8 cellular contexts compared by ENCODE assay signal in the genomic region with DNA sequence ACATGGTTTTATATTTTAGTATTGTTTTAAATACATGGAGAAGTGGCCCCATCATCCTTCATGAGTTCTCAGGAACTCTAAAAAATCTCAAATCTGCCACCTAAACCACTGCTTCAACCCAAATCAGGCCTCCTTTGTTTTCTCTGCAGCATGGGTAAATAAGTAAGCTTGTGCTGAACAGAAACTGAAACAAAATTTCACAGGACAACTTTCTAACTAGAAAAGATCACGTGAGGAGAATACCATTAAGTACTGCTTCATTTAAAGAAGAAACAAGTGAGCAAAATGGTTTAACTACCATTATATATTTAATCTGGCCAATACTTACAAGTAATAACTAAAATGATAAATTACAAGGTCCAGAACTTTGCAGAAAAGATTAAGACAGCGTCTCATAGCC. TPM values are rescaled to one million over a fixed set of nuclear protein-coding genes. Genes with fewer than 3 reads are reported as not detected.
DNase-seq lines count a peak whose midpoint lies in the region; ATAC-seq, FAIRE-seq and TF ChIP-seq lines count a peak whose summit lies in the region.

No MANE protein-coding gene starts in this region.

- peak overlapping the region; percentile 93 for H3K27ac Mint-ChIP-seq in stimulated activated effector memory CD8-positive, alpha-beta T cell treated with anti-CD3 and anti-CD28 coated beads, Interleukin-12 subunit alpha, Interleukin-12 subunit beta, amount 100 ng/mL, for 72 hours

- peaks cover 48% of the 10 kb centered on the region for H3K36me3 Mint-ChIP-seq in stimulated activated effector memory CD8-positive, alpha-beta T cell treated with anti-CD3 and anti-CD28 coated beads, Interleukin-12 subunit alpha, Interleukin-12 subunit beta, amount 100 ng/mL, for 72 hours

- peak overlapping the region; percentile 98 for H3K4me3 ChIP-seq in GM06990 (replicated peaks; ENCODE audit: low read depth, low read length)

- intact Hi-C loops in left colon (cut with DNase I, micrococcal nuclease), result no loop called here

- no peak for TF ChIP-seq CTCF in GM06990 (IDR thresholded peaks at IDR 0.05; ENCODE audit: insufficient read depth, low read length, poor library complexity, severe bottlenecking)

- no peaks in the 10 kb centered on the region for H3K27me3 ChIP-seq in GM06990 (replicated peaks; ENCODE audit: control insufficient read depth, insufficient read depth, low read length)

- peaks cover 62% of the 10 kb centered on the region for H3K4me1 Mint-ChIP-seq in stimulated activated effector memory CD8-positive, alpha-beta T cell treated with anti-CD3 and anti-CD28 coated beads, Interleukin-12 subunit alpha, Interleukin-12 subunit beta, amount 100 ng/mL, for 72 hours

- ATAC-seq in GM19463 (IDR thresholded peaks at IDR 0.05; ENCODE audit: unreplicated experiment) (peak; percentile 35), HG03469 (IDR thresholded peaks at IDR 0.05; ENCODE audit: unreplicated experiment) (peak; percentile 47), left colon (no peak)
- ATAC-seq in stimulated activated effector memory CD8-positive, alpha-beta T cell treated with anti-CD3 and anti-CD28 coated beads, Interleukin-12 subunit alpha, Interleukin-12 subunit beta, amount 100 ng/mL, for 72 hours, result peak; percentile 24

- in situ Hi-C loops in KBM-7 (cut with MboI; ENCODE audit: low pct_unique_long_range_greater_than_20kb, low sequenced_read_pairs), result no loop called here

- FAIRE-seq in colon (lab: Jason Lieb, UNC), result peak; percentile 87

- H3K9me3 Mint-ChIP-seq in stimulated activated effector memory CD8-positive, alpha-beta T cell treated with anti-CD3 and anti-CD28 coated beads, Interleukin-12 subunit alpha, Interleukin-12 subunit beta, amount 100 ng/mL, for 72 hours, result no peaks in the 10 kb centered on the region

- peak; percentile 40 for DNase-seq in GM06990 (ENCODE audit: extremely low read depth, insufficient read length)
- no peak for DNase-seq in stimulated activated effector memory CD8-positive, alpha-beta T cell treated with anti-CD3 and anti-CD28 coated beads, Interleukin-12 subunit alpha, Interleukin-12 subunit beta, amount 100 ng/mL, for 72 hours (ENCODE audit: low spot score in 2 of 2)
- no peak for DNase-seq in left colon
- no peak for DNase-seq in KBM-7
- DNase-seq in NCI-H146 treated with DMSO at 0.1 percent for 48 hours (lab: John Stamatoyannopoulos, UW; ENCODE audit: unreplicated experiment), result no peak

- no peaks in the 10 kb centered on the region for H3K36me3 ChIP-seq in GM06990 (ENCODE audit: control insufficient read depth, insufficient read depth, low read length)

- peak overlapping the region; percentile 83 for H3K4me3 Mint-ChIP-seq in stimulated activated effector memory CD8-positive, alpha-beta T cell treated with anti-CD3 and anti-CD28 coated beads, Interleukin-12 subunit alpha, Interleukin-12 subunit beta, amount 100 ng/mL, for 72 hours

RNA-seq across cellular contexts. Expression of a gene that starts 2.5 kb away (rescaled TPM):
- total RNA-seq in left colon, result 10 to 100 TPM; 19.5 to 22.3 TPM

RNA-seq across cellular contexts. Expression of a gene that starts 39.6 kb away (rescaled TPM):
- under 1 TPM; 0.11 to 0.18 TPM for total RNA-seq in left colon
